In the genomic region with DNA sequence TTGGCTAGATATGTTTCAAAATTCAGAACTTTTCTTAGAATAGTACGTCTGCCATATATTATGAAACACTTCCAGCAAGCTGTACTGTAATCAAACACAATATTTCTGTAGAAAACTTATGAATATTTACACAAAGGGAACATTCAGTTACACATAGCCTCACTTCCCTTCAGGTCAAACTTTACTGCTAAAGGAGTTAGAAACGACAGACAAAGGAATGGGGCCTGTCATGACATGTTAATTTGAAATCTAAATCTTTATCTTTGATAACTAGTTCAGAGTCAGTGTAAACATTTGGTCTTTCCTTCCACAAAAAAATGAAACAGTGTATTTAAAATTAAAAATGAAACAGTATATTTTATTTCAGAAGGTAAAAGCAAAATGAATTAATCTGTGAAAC, we compare ENCODE assay signal across 8 cellular contexts. TPM values are rescaled to one million over a fixed set of nuclear protein-coding genes. Genes with fewer than 3 reads are reported as not detected.
DNase-seq lines count a peak whose midpoint lies in the region; ATAC-seq and TF ChIP-seq lines count a peak whose summit lies in the region.

No MANE protein-coding gene starts in this region.

- H3K9me1 ChIP-seq in IMR-90 (ENCODE audit: insufficient read depth, low read length), result peaks cover 9% of the 10 kb centered on the region; the same call in 1 of the 2 replicates

- POLR2A ChIA-PET in IMR-90 (lab: Charles Lee; ENCODE audit: unreplicated experiment) (interaction anchor here (1.5 kb wide), 1 partner anchor 27 kb away, joined by 4 read pairs; no protein-coding TSS in a partner anchor), MCF 10A (lab: Yijun Ruan, JAX) (interaction anchor here (0.5 to 4.9 kb wide), 19 partner anchors 8 to 309 kb away, joined by 3 to 233 read pairs (median 6); a partner anchor contains a TSS)

- H3K4ac ChIP-seq in IMR-90 (ENCODE audit: low read depth, low read length), result peak overlapping the region; percentile 93

- no peak overlapping the region for H2BK20ac ChIP-seq in IMR-90 (ENCODE audit: low read depth, low read length)

- dilution Hi-C loops in IMR-90 (cut with HindIII; ENCODE audit: low sequenced_read_pairs, unreplicated experiment), result no loop called here

- H3K4me1 ChIP-seq in ACC112 (ENCODE audit: control insufficient read depth, insufficient read depth, low read length, unreplicated experiment) (peaks cover 26% of the 10 kb centered on the region), IMR-90 (ENCODE audit: control insufficient read depth, insufficient read depth, low read length) (peaks cover 6% of the 10 kb centered on the region), mucosa of stomach (ENCODE audit: control insufficient read depth, insufficient read depth, low read length) (no peaks in the 10 kb centered on the region)

- no peak for TF ChIP-seq POLR2A in IMR-90 (IDR thresholded peaks at IDR 0.05; ENCODE audit: low read depth, low read length)

- H3K36me3 Mint-ChIP-seq in MCF 10A (ENCODE audit: insufficient read depth, unreplicated experiment), result peaks cover 14% of the 10 kb centered on the region

- H4K91ac ChIP-seq in IMR-90 (ENCODE audit: insufficient read depth, low read depth, low read length), result peak overlapping the region; percentile 92; the same call in 1 of the 2 replicates

- peak overlapping the region; percentile 89 for H3K9ac ChIP-seq in IMR-90 (ENCODE audit: low read depth, low read length)
- peak overlapping the region; percentile 69 for H3K9ac ChIP-seq in mucosa of stomach (ENCODE audit: low read length)

- peak overlapping the region; percentile 44; the same call in 2 of the 3 replicates for H2BK15ac ChIP-seq in IMR-90 (ENCODE audit: low read depth, low read length)

- H2AK5ac ChIP-seq in IMR-90 (ENCODE audit: low read depth, low read length), result peak overlapping the region; percentile 59; the same call in 1 of the 2 replicates

- no peak overlapping the region for H2AK9ac ChIP-seq in IMR-90 (replicated peaks; ENCODE audit: low read depth, low read length, poor library complexity)

- H3K27me3 ChIP-seq in ACC112 (ENCODE audit: insufficient read depth, low read length), result no peaks in the 10 kb centered on the region
- no peaks in the 10 kb centered on the region for H3K27me3 ChIP-seq in IMR-90 (ENCODE audit: control insufficient read depth, insufficient read depth, low read length)
- no peaks in the 10 kb centered on the region for H3K27me3 ChIP-seq in mucosa of stomach (ENCODE audit: control insufficient read depth, insufficient read depth, low read length)

- H3K14ac ChIP-seq in IMR-90 (replicated peaks; ENCODE audit: low read depth, low read length), result peak overlapping the region; percentile 90

- CTCF ChIA-PET in IMR-90 (lab: Yijun Ruan, JAX) (interaction anchor here (0.6 kb wide), 1 partner anchor 71 kb away, joined by 3 read pairs; no protein-coding TSS in a partner anchor), MCF 10A (lab: Yijun Ruan, JAX) (interaction anchor here (1.1 to 4.3 kb wide), 3 partner anchors 27 to 74 kb away, joined by 3 to 32 read pairs (median 5); no protein-coding TSS in a partner anchor)

- H3K23ac ChIP-seq in IMR-90 (ENCODE audit: low read depth, low read length), result peak overlapping the region; percentile 80; the same call in 1 of the 2 replicates

- peak overlapping the region; percentile 99 for H3K4me3 Mint-ChIP-seq in MCF 10A (ENCODE audit: unreplicated experiment)

- H3K27ac Mint-ChIP-seq in MCF 10A (ENCODE audit: low read depth, unreplicated experiment), result peak overlapping the region; percentile 88

- no peak for DNase-seq in IMR-90
- DNase-seq in MCF 10A (ENCODE audit: unreplicated experiment), result peak; percentile 37
- DNase-seq in DMS153 treated with DMSO at 0.1 percent for 48 hours (lab: John Stamatoyannopoulos, UW; ENCODE audit: unreplicated experiment), result no peak
- DNase-seq in COR-L47 (lab: John Stamatoyannopoulos, UW), result no peak

- TF ChIP-seq CTCF in IMR-90 (conservative IDR thresholded peaks at IDR 0.05; ENCODE audit: low read depth, low read length) (no peak), MCF 10A (IDR thresholded peaks at IDR 0.05; ENCODE audit: unreplicated experiment) (no peak)

- H3K79me1 ChIP-seq in IMR-90 (ENCODE audit: low read depth in 1 of 2, low read length in 2 of 2), result peaks cover 10 to 32% of the 10 kb centered on the region in 2 experiments

- peaks cover 31% of the 10 kb centered on the region for H3K4me1 Mint-ChIP-seq in MCF 10A (ENCODE audit: insufficient read depth, unreplicated experiment)

- peak overlapping the region; percentile 89; the same call in 1 of the 2 replicates for H3K56ac ChIP-seq in IMR-90 (ENCODE audit: extremely low read depth, insufficient read depth, low read length)

- peak overlapping the region; percentile 73 to 78 for H4K8ac ChIP-seq in IMR-90 (ENCODE audit: low read depth in 2 of 2, low read length in 2 of 2)

- no peaks in the 10 kb centered on the region for H4K20me1 ChIP-seq in IMR-90 (ENCODE audit: insufficient read depth, low read length)

- WGBS in IMR-90 (ENCODE audit: extremely low coverage in 2 of 2, insufficient read length in 1 of 2), 2 experiments, result no CpG with 5 or more reads among the region's 2 CpGs

- H3K4me2 ChIP-seq in IMR-90 (ENCODE audit: low read depth, low read length), result peak overlapping the region; percentile 88

- H3K4me3 ChIP-seq in ACC112 (ENCODE audit: low read depth, low read length) (peak overlapping the region; percentile 91), IMR-90 (ENCODE audit: insufficient read depth, low read depth, low read length) (peak overlapping the region; percentile 68), mucosa of stomach (ENCODE audit: low read length) (peak overlapping the region; percentile 78)

- H2BK120ac ChIP-seq in IMR-90 (ENCODE audit: low read depth, low read length), result peak overlapping the region; percentile 61

- no peak for TF ChIP-seq RAD21 in IMR-90 (IDR thresholded peaks at IDR 0.05; ENCODE audit: low read length)

- H2BK5ac ChIP-seq in IMR-90 (ENCODE audit: low read depth, low read length, poor library complexity, severe bottlenecking), result peak overlapping the region; percentile 87

- H3K36me3 ChIP-seq in ACC112 (ENCODE audit: insufficient read depth, low read length) (peaks cover 6% of the 10 kb centered on the region; the same call in 1 of the 2 replicates), IMR-90 (ENCODE audit: control insufficient read depth, insufficient read depth, low read length) (peaks cover 9% of the 10 kb centered on the region), mucosa of stomach (ENCODE audit: control insufficient read depth, insufficient read depth, low read length) (peaks cover under 1% of the 10 kb centered on the region)

- H3K27ac ChIP-seq in ACC112 (ENCODE audit: low read depth, low read length) (peak overlapping the region; percentile 28), IMR-90 (ENCODE audit: insufficient read depth, low read length) (peak overlapping the region; percentile 88; the same call in 1 of the 2 replicates)

- intact Hi-C loops in IMR-90 (cut with micrococcal nuclease), result loop anchor here (10.0 kb wide), 1 partner anchor 190 kb away; a partner anchor contains a TSS
- intact Hi-C loops in MCF 10A (cut with micrococcal nuclease), result loop anchor here (5.0 to 10.0 kb wide), 2 partner anchors 190 to 533 kb away; a partner anchor contains a TSS

- H3K9me3 ChIP-seq in IMR-90 (ENCODE audit: control insufficient read depth, insufficient read depth, low read length) (no peaks in the 10 kb centered on the region), mucosa of stomach (ENCODE audit: control insufficient read depth, low read length) (no peaks in the 10 kb centered on the region)

- peak overlapping the region; percentile 90 for H4K5ac ChIP-seq in IMR-90 (ENCODE audit: low read depth, low read length)

- ATAC-seq in IMR-90 (ENCODE audit: low read depth) (no peak), GM18511 (IDR thresholded peaks at IDR 0.05; ENCODE audit: unreplicated experiment) (no peak), GM19023 (IDR thresholded peaks at IDR 0.05; ENCODE audit: unreplicated experiment) (no peak)

- H3K9me3 Mint-ChIP-seq in MCF 10A (ENCODE audit: unreplicated experiment), result no peaks in the 10 kb centered on the region

- H3K18ac ChIP-seq in IMR-90 (ENCODE audit: low read depth, low read length), result peak overlapping the region; percentile 56; the same call in 1 of the 2 replicates

- no TSS peak for BruUV-seq in IMR-90 (replicated peaks; lab: Mats Ljungman, UMichigan)
- BruUV-seq in MCF 10A (replicated peaks; lab: Mats Ljungman, UMichigan), result no TSS peak

- no peaks in the 10 kb centered on the region for H3K27me3 Mint-ChIP-seq in MCF 10A (ENCODE audit: insufficient read depth, unreplicated experiment)

- peaks cover 7% of the 10 kb centered on the region for H3K79me2 ChIP-seq in ACC112 (ENCODE audit: control insufficient read depth, insufficient read depth, low read length, unreplicated experiment)

- H2AFZ ChIP-seq in ACC112 (ENCODE audit: low read length, unreplicated experiment) (peak overlapping the region; percentile 87), IMR-90 (replicated peaks; ENCODE audit: low read length, poor library complexity) (no peak overlapping the region)

- in situ Hi-C loops in IMR-90 (cut with MboI; ENCODE audit: low sequenced_read_pairs), result no loop called here

TF ChIP-seq in IMR-90, 13 proteins besides CTCF, POLR2A, EP300 and RAD21:
- TF ChIP-seq SMC3 (IDR thresholded peaks at IDR 0.05; ENCODE audit: low read depth, low read length) (no peak), RCOR1 (IDR thresholded peaks at IDR 0.05; ENCODE audit: insufficient replicate concordance, low read length) (no peak)
- TF ChIP-seq, protein P1, sequence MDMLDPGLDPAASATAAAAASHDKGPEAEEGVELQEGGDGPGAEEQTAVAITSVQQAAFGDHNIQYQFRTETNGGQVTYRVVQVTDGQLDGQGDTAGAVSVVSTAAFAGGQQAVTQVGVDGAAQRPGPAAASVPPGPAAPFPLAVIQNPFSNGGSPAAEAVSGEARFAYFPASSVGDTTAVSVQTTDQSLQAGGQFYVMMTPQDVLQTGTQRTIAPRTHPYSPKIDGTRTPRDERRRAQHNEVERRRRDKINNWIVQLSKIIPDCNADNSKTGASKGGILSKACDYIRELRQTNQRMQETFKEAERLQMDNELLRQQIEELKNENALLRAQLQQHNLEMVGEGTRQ (IDR thresholded peaks at IDR 0.05; ENCODE audit: low read depth, low read length), result no peak

RNA-seq across cellular contexts. Expression of a gene that starts 1.0 kb away (rescaled TPM):
- total RNA-seq in IMR-90 (2012; rRNA removed), result 7.5 and 14.4 TPM in 2 replicates
- 7.2 and 10.0 TPM in 2 replicates for polyA plus RNA-seq in IMR-90 (2012; rRNA removed)
- polyA plus RNA-seq in IMR-90 (2012; cell fraction: cytosol; rRNA removed), result 1.8 and 2.0 TPM in 2 replicates
- 2.0 and 21.2 TPM in 2 replicates for polyA plus RNA-seq in IMR-90 (2012; cell fraction: nucleus; rRNA removed; ENCODE audit: low replicate concordance)
- total RNA-seq in MCF 10A (2022), result 5.7 and 6.5 TPM in 2 replicates
